ENCODE assay signal across 27 cellular contexts in the genomic region with DNA sequence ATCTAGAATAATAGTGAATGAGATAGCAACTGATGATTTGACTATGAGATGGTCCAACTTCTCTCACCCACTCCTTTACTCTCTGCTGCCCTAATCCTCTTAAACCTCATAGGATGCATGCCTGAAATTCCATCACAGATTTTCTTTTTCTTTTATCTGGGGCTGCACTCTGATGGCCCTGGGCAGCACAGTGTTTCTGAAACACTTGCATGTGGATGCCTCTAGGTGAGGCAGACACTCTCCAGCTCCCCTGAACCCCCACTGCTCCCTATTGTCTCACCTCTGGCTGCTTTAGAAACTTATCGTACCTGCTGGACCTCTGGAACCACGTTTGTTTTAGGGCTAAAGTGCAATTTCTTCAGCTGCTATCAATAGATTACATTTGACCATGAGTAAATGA.
"Had no signal": no experiment of that assay in that cellular context is flagged by ENCODE, and none has a peak within 500 bp of the region (broad histone marks: within the 10 kb centered on the region; RNA-seq: fewer than 3 reads in every experiment).

No MANE protein-coding gene starts in this region.

- H3K27ac ChIP-seq: dorsolateral prefrontal cortex, esophagus muscularis mucosa, foreskin keratinocyte, gastroesophageal sphincter, heart left ventricle, hepatocyte, left lung, ovary, psoas muscle, stomach, thyroid gland, vagina had no signal

- H3K4me1 Mint-ChIP-seq: naive thymus-derived CD4-positive, alpha-beta T cell; nephron; stimulated activated effector memory CD8-positive, alpha-beta T cell treated with anti-CD3 and anti-CD28 coated beads, Interleukin-12 subunit alpha, Interleukin-12 subunit beta, amount 100 ng/mL, for 72 hours had no signal

- H3K4me1 ChIP-seq: esophagus muscularis mucosa, foreskin keratinocyte, gastroesophageal sphincter, heart left ventricle, left lung, psoas muscle, stomach, thyroid gland, vagina had no signal

- H3K27ac Mint-ChIP-seq: naive thymus-derived CD4-positive, alpha-beta T cell; nephron; stimulated activated effector memory CD8-positive, alpha-beta T cell treated with anti-CD3 and anti-CD28 coated beads, Interleukin-12 subunit alpha, Interleukin-12 subunit beta, amount 100 ng/mL, for 72 hours had no signal

- ATAC-seq: foreskin keratinocyte; gastroesophageal sphincter; heart left ventricle; left lung; naive thymus-derived CD4-positive, alpha-beta T cell; psoas muscle; sciatic nerve; stimulated activated effector memory CD8-positive, alpha-beta T cell treated with anti-CD3 and anti-CD28 coated beads, Interleukin-12 subunit alpha, Interleukin-12 subunit beta, amount 100 ng/mL, for 72 hours had no signal

- H3K36me3 ChIP-seq: esophagus muscularis mucosa, gastroesophageal sphincter, heart left ventricle, left lung, ovary, stomach, thyroid gland, vagina had no signal

- H3K79me2 ChIP-seq: hepatocyte had no signal

- DNase-seq: cerebellar nuclear complex; dorsolateral prefrontal cortex; effector CD8-positive, alpha-beta T cell; foreskin keratinocyte; heart left ventricle; left cardiac atrium; left lung; mesenchymal stem cell; midbrain; naive thymus-derived CD4-positive, alpha-beta T cell; nucleus accumbens; ovary; posterior cingulate gyrus; psoas muscle; stimulated activated CD4-positive, alpha-beta T cell treated with anti-CD3 and anti-CD28 coated beads, Interleukin-2, amount 100 ng/mL, for 24 hours; stimulated activated CD4-positive, alpha-beta T cell treated with anti-CD3 and anti-CD28 coated beads, Interleukin-4, amount 100 ng/mL, for 24 hours; stimulated activated naive CD4-positive, alpha-beta T cell treated with Interleukin-2 at 50 U/mL for 16 hours; stomach; thyroid gland; trophoblast cell had no signal

- H3K36me3 Mint-ChIP-seq: naive thymus-derived CD4-positive, alpha-beta T cell; stimulated activated effector memory CD8-positive, alpha-beta T cell treated with anti-CD3 and anti-CD28 coated beads, Interleukin-12 subunit alpha, Interleukin-12 subunit beta, amount 100 ng/mL, for 72 hours had no signal

- H3K4me3 Mint-ChIP-seq: naive thymus-derived CD4-positive, alpha-beta T cell; nephron; stimulated activated effector memory CD8-positive, alpha-beta T cell treated with anti-CD3 and anti-CD28 coated beads, Interleukin-12 subunit alpha, Interleukin-12 subunit beta, amount 100 ng/mL, for 72 hours had no signal

- H3K27me3 ChIP-seq: dorsolateral prefrontal cortex, esophagus muscularis mucosa, gastroesophageal sphincter, heart left ventricle, hepatocyte, left lung, ovary, stomach, thyroid gland, vagina had no signal

- H3K9me3 ChIP-seq: esophagus muscularis mucosa, gastroesophageal sphincter, heart left ventricle, left lung, ovary, psoas muscle, stomach, thyroid gland, vagina had no signal

- H3K4me2 ChIP-seq: hepatocyte had no signal

- H3K9me3 Mint-ChIP-seq: nephron; stimulated activated effector memory CD8-positive, alpha-beta T cell treated with anti-CD3 and anti-CD28 coated beads, Interleukin-12 subunit alpha, Interleukin-12 subunit beta, amount 100 ng/mL, for 72 hours had no signal

- H3K4me3 ChIP-seq: dorsolateral prefrontal cortex, esophagus muscularis mucosa, gastroesophageal sphincter, heart left ventricle, hepatocyte, left lung, ovary, psoas muscle, stomach, thyroid gland, vagina had no signal
